32 cellular contexts compared by ENCODE assay signal in the genomic region with DNA sequence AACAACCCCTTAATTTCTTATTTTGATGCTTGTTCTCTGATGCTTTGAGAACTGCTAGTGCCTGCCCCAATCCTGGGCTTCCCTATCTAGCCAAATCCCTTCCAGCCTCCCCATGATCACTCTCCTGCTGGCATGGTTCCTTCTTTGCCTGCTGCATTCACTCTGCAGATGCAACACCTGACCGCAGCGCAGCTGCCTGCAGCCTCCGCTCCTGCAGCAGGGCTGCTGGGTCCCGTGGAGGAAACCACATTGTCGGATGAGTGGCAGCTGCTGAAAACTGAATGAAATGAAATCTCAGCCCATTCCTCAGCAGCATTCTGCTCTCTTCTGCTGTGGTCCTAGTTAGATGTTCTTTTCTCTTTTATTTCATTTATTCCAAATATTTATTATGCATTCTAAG.
A peak's percentile ranks its signal among the peaks of the same experiment; 100 is the strongest.
DNase-seq lines count a peak whose midpoint lies in the region; ATAC-seq, FAIRE-seq and TF ChIP-seq lines count a peak whose summit lies in the region.
"Had no signal": no experiment of that assay in that cellular context is flagged by ENCODE, and none has a peak within 500 bp of the region (broad histone marks: within the 10 kb centered on the region; RNA-seq: fewer than 3 reads in every experiment).

No MANE protein-coding gene starts in this region.

- ATAC-seq in stimulated activated effector memory CD8-positive, alpha-beta T cell treated with anti-CD3 and anti-CD28 coated beads, Interleukin-12 subunit alpha, Interleukin-12 subunit beta, amount 100 ng/mL, for 72 hours, result peak; percentile 57
- no peak for ATAC-seq in HG02642 (IDR thresholded peaks at IDR 0.05; ENCODE audit: poor library complexity, unreplicated experiment)
- ATAC-seq: GM12878; pancreas; stimulated activated memory B cell treated with anti-CD40 and anti-IgM and Interleukin-4, amounts not matched to agents 10 μg/mL and 1 μg/mL and 100 μg/mL, for 72 hours had no signal

- CTCF ChIA-PET in MCF 10A (lab: Yijun Ruan, JAX), result interaction anchor here (0.6 to 1.0 kb wide), 4 partner anchors 13 to 557 kb away, joined by 3 read pairs; no protein-coding TSS in a partner anchor

- intact Hi-C loops in MCF 10A (cut with micrococcal nuclease), result no loop called here
- intact Hi-C loops in breast epithelium (cut with DNase I; ENCODE audit: low total_unique reads), result no loop called here

- FAIRE-seq in GM19239 (lab: Jason Lieb, UNC), result no peak
- FAIRE-seq: A204.1, astrocyte, endothelial cell of umbilical vein, GM12878, H54, islet of Langerhans, pancreas, RCC 7860 had no signal

- POLR2A ChIA-PET in MCF 10A (lab: Yijun Ruan, JAX), result no interaction called here

- H3K4me3 Mint-ChIP-seq in MCF 10A (ENCODE audit: unreplicated experiment), result no peak overlapping the region
- peak overlapping the region; percentile 7 for H3K4me3 Mint-ChIP-seq in T-helper 2 cell treated with Interferon-gamma antibody and Interleukin-4, amounts not matched to agents 5 μg/mL and 100 μg/mL, for 36 hours
- H3K4me3 Mint-ChIP-seq in stimulated activated effector memory CD8-positive, alpha-beta T cell treated with anti-CD3 and anti-CD28 coated beads, Interleukin-12 subunit alpha, Interleukin-12 subunit beta, amount 100 ng/mL, for 72 hours, result peak overlapping the region; percentile 46
- H3K4me3 Mint-ChIP-seq: B cell; nephron; stimulated activated memory B cell treated with anti-CD40 and anti-IgM and Interleukin-4, amounts not matched to agents 10 μg/mL and 1 μg/mL and 100 μg/mL, for 72 hours had no signal

- no peaks in the 10 kb centered on the region for H3K4me1 Mint-ChIP-seq in MCF 10A (ENCODE audit: insufficient read depth, unreplicated experiment)
- peaks cover 5% of the 10 kb centered on the region for H3K4me1 Mint-ChIP-seq in T-helper 2 cell treated with Interferon-gamma antibody and Interleukin-4, amounts not matched to agents 5 μg/mL and 100 μg/mL, for 36 hours (ENCODE audit: low read depth)
- peaks cover 27% of the 10 kb centered on the region for H3K4me1 Mint-ChIP-seq in stimulated activated effector memory CD8-positive, alpha-beta T cell treated with anti-CD3 and anti-CD28 coated beads, Interleukin-12 subunit alpha, Interleukin-12 subunit beta, amount 100 ng/mL, for 72 hours

- TF ChIP-seq CTCF in MCF 10A (IDR thresholded peaks at IDR 0.05; ENCODE audit: unreplicated experiment) (no peak), breast epithelium (IDR thresholded peaks at IDR 0.05) (no peak)

- no peaks in the 10 kb centered on the region for H3K27me3 ChIP-seq in breast epithelium
- H3K27me3 ChIP-seq: pancreas, SJCRH30, uterus had no signal

- no peaks in the 10 kb centered on the region for H3K4me1 ChIP-seq in breast epithelium
- H3K4me1 ChIP-seq: left ventricle myocardium inferior, SJCRH30, uterus had no signal

- peak overlapping the region; percentile 25 for H3K27ac Mint-ChIP-seq in MCF 10A (ENCODE audit: low read depth, unreplicated experiment)
- no peak overlapping the region for H3K27ac Mint-ChIP-seq in T-helper 2 cell treated with Interferon-gamma antibody and Interleukin-4, amounts not matched to agents 5 μg/mL and 100 μg/mL, for 36 hours
- peak overlapping the region; percentile 65 for H3K27ac Mint-ChIP-seq in stimulated activated effector memory CD8-positive, alpha-beta T cell treated with anti-CD3 and anti-CD28 coated beads, Interleukin-12 subunit alpha, Interleukin-12 subunit beta, amount 100 ng/mL, for 72 hours
- H3K27ac Mint-ChIP-seq: B cell; nephron; stimulated activated memory B cell treated with anti-CD40 and anti-IgM and Interleukin-4, amounts not matched to agents 10 μg/mL and 1 μg/mL and 100 μg/mL, for 72 hours had no signal

- no peak overlapping the region for H3K27ac ChIP-seq in breast epithelium
- H3K27ac ChIP-seq: left ventricle myocardium inferior, pancreas, SJCRH30, thoracic aorta, uterus had no signal

- TF ChIP-seq POLR2A in breast epithelium (IDR thresholded peaks at IDR 0.05), result no peak

- no peaks in the 10 kb centered on the region for H3K27me3 Mint-ChIP-seq in MCF 10A (ENCODE audit: insufficient read depth, unreplicated experiment)
- H3K27me3 Mint-ChIP-seq in T-helper 2 cell treated with Interferon-gamma antibody and Interleukin-4, amounts not matched to agents 5 μg/mL and 100 μg/mL, for 36 hours (ENCODE audit: low read depth), result no peaks in the 10 kb centered on the region
- H3K27me3 Mint-ChIP-seq: B cell; stimulated activated memory B cell treated with anti-CD40 and anti-IgM and Interleukin-4, amounts not matched to agents 10 μg/mL and 1 μg/mL and 100 μg/mL, for 72 hours had no signal

- no peaks in the 10 kb centered on the region for H3K36me3 ChIP-seq in breast epithelium
- H3K36me3 ChIP-seq: left ventricle myocardium inferior, pancreas, SJCRH30, thoracic aorta, uterus had no signal

- no peak overlapping the region for H3K4me3 ChIP-seq in breast epithelium
- H3K4me3 ChIP-seq: GM12878, left ventricle myocardium inferior, pancreas, SJCRH30, thoracic aorta, uterus had no signal

- H3K9me3 ChIP-seq in breast epithelium, result no peaks in the 10 kb centered on the region
- H3K9me3 ChIP-seq: pancreas, SJCRH30, thoracic aorta, uterus had no signal

- no TSS peak for BruUV-seq in MCF 10A (replicated peaks; lab: Mats Ljungman, UMichigan)

- no peaks in the 10 kb centered on the region for H3K36me3 Mint-ChIP-seq in MCF 10A (ENCODE audit: insufficient read depth, unreplicated experiment)
- no peaks in the 10 kb centered on the region for H3K36me3 Mint-ChIP-seq in T-helper 2 cell treated with Interferon-gamma antibody and Interleukin-4, amounts not matched to agents 5 μg/mL and 100 μg/mL, for 36 hours (ENCODE audit: low read depth)
- H3K36me3 Mint-ChIP-seq in stimulated activated effector memory CD8-positive, alpha-beta T cell treated with anti-CD3 and anti-CD28 coated beads, Interleukin-12 subunit alpha, Interleukin-12 subunit beta, amount 100 ng/mL, for 72 hours, result peaks cover 17% of the 10 kb centered on the region

- DNase-seq in NCI-H2196 (lab: John Stamatoyannopoulos, UW; ENCODE audit: unreplicated experiment) (peak; percentile 3), NCI-H2196 treated with DMSO at 0.1 percent for 48 hours (lab: John Stamatoyannopoulos, UW; ENCODE audit: unreplicated experiment) (no peak), MCF 10A (ENCODE audit: unreplicated experiment) (no peak), breast epithelium (ENCODE audit: low spot score in 2 of 2) (no peak), GM19239 (ENCODE audit: insufficient read length, low spot score) (no peak)
- DNase-seq in T-helper 2 cell treated with Interferon-gamma antibody and Interleukin-4, amounts not matched to agents 5 μg/mL and 100 μg/mL, for 36 hours (ENCODE audit: low spot score), result no peak
- DNase-seq in stimulated activated effector memory CD8-positive, alpha-beta T cell treated with anti-CD3 and anti-CD28 coated beads, Interleukin-12 subunit alpha, Interleukin-12 subunit beta, amount 100 ng/mL, for 72 hours (ENCODE audit: low spot score in 2 of 2), result no peak
- DNase-seq: activated CD4-positive, alpha-beta T cell treated with anti-CD3 and anti-CD28 coated beads for 4 hours; activated gamma-delta T cell treated with Interleukin-2 at 50 U/mL for 16 hours; Calu3; central memory CD4-positive, alpha-beta T cell; dermis blood vessel endothelial cell; Karpas-422; left ventricle myocardium inferior; NCI-H1092; NCI-H2081; NCI-H526; pancreas; uterus had no signal

- H3K9me3 Mint-ChIP-seq in MCF 10A (ENCODE audit: unreplicated experiment), result no peaks in the 10 kb centered on the region
- H3K9me3 Mint-ChIP-seq in T-helper 2 cell treated with Interferon-gamma antibody and Interleukin-4, amounts not matched to agents 5 μg/mL and 100 μg/mL, for 36 hours, result no peaks in the 10 kb centered on the region
- no peaks in the 10 kb centered on the region for H3K9me3 Mint-ChIP-seq in stimulated activated effector memory CD8-positive, alpha-beta T cell treated with anti-CD3 and anti-CD28 coated beads, Interleukin-12 subunit alpha, Interleukin-12 subunit beta, amount 100 ng/mL, for 72 hours
- H3K9me3 Mint-ChIP-seq: stimulated activated memory B cell treated with anti-CD40 and anti-IgM and Interleukin-4, amounts not matched to agents 10 μg/mL and 1 μg/mL and 100 μg/mL, for 72 hours had no signal
